1 cellular context compared by ENCODE assay signal in the genomic region with DNA sequence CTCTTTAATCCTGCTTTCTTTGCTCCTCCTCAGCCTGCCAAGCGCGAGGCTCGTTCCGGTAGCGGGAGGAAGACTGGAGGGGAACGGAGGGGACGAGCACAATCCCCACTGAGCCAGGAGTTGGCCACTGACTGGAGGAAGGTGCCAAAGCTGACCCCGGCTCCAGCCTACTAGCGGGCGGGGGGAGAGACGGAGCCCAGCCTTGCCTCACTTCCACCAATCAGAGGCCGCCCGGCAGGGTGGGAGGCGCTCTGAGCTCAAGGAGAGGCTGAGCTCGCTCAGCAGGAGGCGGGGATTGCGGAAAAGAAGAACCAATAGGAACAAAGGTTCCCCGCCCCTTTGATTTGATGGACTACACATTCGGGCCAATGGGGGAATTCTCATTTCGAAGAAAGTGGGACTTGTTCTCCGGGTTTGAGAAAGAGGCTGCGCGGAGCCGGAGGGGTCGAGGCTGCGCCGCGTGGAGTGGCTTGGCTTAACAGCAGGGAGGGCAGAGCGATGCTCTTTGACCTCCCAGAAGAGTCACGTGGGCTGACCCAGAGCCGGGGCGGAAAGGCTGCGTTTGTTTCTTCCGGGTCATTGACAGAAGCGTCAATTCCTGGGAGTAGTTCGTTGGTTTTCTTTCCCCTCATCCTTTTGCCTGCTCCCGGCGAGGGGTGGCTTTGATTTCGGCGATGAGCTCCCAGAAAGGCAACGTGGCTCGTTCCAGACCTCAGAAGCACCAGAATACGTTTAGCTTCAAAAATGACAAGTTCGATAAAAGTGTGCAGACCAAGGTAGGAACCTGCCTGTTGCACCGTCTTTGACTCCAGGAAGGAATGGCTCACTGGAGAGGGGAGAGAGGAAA.
A peak's percentile ranks its signal among the peaks of the same experiment; 100 is the strongest.
TF ChIP-seq lines count a peak whose summit lies in the region.

Gene ABHD17B, minus strand, starts transcription at position 133 of the 847 bp plus-strand sequence. CDS start 36,113 bp downstream, outside the sequence.
A gene with protein sequence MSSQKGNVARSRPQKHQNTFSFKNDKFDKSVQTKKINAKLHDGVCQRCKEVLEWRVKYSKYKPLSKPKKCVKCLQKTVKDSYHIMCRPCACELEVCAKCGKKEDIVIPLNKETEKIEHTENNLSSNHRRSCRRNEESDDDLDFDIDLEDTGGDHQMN (plus strand): TSS at position 579 of the 847 bp plus-strand sequence. CDS start 96 bp downstream, at position 675.

TF ChIP-seq in HepG2, 621 proteins besides CTCF, POLR2A, EP300 and RAD21 (continued from another document and continues in another):
- TF ChIP-seq, protein P1, sequence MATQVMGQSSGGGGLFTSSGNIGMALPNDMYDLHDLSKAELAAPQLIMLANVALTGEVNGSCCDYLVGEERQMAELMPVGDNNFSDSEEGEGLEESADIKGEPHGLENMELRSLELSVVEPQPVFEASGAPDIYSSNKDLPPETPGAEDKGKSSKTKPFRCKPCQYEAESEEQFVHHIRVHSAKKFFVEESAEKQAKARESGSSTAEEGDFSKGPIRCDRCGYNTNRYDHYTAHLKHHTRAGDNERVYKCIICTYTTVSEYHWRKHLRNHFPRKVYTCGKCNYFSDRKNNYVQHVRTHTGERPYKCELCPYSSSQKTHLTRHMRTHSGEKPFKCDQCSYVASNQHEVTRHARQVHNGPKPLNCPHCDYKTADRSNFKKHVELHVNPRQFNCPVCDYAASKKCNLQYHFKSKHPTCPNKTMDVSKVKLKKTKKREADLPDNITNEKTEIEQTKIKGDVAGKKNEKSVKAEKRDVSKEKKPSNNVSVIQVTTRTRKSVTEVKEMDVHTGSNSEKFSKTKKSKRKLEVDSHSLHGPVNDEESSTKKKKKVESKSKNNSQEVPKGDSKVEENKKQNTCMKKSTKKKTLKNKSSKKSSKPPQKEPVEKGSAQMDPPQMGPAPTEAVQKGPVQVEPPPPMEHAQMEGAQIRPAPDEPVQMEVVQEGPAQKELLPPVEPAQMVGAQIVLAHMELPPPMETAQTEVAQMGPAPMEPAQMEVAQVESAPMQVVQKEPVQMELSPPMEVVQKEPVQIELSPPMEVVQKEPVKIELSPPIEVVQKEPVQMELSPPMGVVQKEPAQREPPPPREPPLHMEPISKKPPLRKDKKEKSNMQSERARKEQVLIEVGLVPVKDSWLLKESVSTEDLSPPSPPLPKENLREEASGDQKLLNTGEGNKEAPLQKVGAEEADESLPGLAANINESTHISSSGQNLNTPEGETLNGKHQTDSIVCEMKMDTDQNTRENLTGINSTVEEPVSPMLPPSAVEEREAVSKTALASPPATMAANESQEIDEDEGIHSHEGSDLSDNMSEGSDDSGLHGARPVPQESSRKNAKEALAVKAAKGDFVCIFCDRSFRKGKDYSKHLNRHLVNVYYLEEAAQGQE (IDR thresholded peaks at IDR 0.05; ENCODE audit: borderline replicate concordance in 1 of 2, low read depth in 1 of 2, low read length in 2 of 2) = peak in 1 of 2 experiments; percentile 74; a peak in 1 of 4 replicates
- TF ChIP-seq MXD1 (CRISPR knock-in tag; IDR thresholded peaks at IDR 0.05) = 0 out of 2 replicates have a peak, but pooled peaks have one; percentile 32
- TF ChIP-seq, protein P2, sequence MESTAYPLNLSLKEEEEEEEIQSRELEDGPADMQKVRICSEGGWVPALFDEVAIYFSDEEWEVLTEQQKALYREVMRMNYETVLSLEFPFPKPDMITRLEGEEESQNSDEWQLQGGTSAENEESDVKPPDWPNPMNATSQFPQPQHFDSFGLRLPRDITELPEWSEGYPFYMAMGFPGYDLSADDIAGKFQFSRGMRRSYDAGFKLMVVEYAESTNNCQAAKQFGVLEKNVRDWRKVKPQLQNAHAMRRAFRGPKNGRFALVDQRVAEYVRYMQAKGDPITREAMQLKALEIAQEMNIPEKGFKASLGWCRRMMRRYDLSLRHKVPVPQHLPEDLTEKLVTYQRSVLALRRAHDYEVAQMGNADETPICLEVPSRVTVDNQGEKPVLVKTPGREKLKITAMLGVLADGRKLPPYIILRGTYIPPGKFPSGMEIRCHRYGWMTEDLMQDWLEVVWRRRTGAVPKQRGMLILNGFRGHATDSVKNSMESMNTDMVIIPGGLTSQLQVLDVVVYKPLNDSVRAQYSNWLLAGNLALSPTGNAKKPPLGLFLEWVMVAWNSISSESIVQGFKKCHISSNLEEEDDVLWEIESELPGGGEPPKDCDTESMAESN (CRISPR knock-in tag; conservative IDR thresholded peaks at IDR 0.05) = 0 out of 2 replicates have a peak, but pooled peaks have one; percentile 20
- TF ChIP-seq, protein P3, sequence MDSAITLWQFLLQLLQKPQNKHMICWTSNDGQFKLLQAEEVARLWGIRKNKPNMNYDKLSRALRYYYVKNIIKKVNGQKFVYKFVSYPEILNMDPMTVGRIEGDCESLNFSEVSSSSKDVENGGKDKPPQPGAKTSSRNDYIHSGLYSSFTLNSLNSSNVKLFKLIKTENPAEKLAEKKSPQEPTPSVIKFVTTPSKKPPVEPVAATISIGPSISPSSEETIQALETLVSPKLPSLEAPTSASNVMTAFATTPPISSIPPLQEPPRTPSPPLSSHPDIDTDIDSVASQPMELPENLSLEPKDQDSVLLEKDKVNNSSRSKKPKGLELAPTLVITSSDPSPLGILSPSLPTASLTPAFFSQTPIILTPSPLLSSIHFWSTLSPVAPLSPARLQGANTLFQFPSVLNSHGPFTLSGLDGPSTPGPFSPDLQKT (CRISPR knock-in tag; IDR thresholded peaks at IDR 0.05; ENCODE audit: borderline replicate concordance) = no peak
- no peak for TF ChIP-seq ZNF282 (IDR thresholded peaks at IDR 0.05; ENCODE audit: partially characterized antibody)
- peak; percentile 9; the same call in 1 of the 2 replicates for TF ChIP-seq MIER2 (CRISPR knock-in tag; IDR thresholded peaks at IDR 0.05)
- TF ChIP-seq ISL2 (CRISPR knock-in tag; IDR thresholded peaks at IDR 0.05) = peak; percentile 14; the same call in 1 of the 2 replicates
- TF ChIP-seq ELF3 (CRISPR knock-in tag; IDR thresholded peaks at IDR 0.05) = peak; percentile 59
- TF ChIP-seq ZNF891 (CRISPR knock-in tag; IDR thresholded peaks at IDR 0.05) = no peak; the same call in 1 of the 2 replicates
- TF ChIP-seq SOX6 (IDR thresholded peaks at IDR 0.05) = no peak
- TF ChIP-seq SOX6 (CRISPR knock-in tag; IDR thresholded peaks at IDR 0.05) = peak; percentile 49
- no peak for TF ChIP-seq ZFP36L2 (CRISPR knock-in tag; IDR thresholded peaks at IDR 0.05)
- no peak for TF ChIP-seq ONECUT2 (CRISPR knock-in tag; IDR thresholded peaks at IDR 0.05)
- TF ChIP-seq KLF6 (CRISPR knock-in tag; IDR thresholded peaks at IDR 0.05) = peak; percentile 64; the same call in 1 of the 2 replicates
- TF ChIP-seq MED13 (CRISPR knock-in tag; IDR thresholded peaks at IDR 0.05) = 0 out of 2 replicates have a peak, but pooled peaks have one; percentile 42
- peak; percentile 84 for TF ChIP-seq DMAP1 (CRISPR knock-in tag; IDR thresholded peaks at IDR 0.05)
- TF ChIP-seq, protein P4, sequence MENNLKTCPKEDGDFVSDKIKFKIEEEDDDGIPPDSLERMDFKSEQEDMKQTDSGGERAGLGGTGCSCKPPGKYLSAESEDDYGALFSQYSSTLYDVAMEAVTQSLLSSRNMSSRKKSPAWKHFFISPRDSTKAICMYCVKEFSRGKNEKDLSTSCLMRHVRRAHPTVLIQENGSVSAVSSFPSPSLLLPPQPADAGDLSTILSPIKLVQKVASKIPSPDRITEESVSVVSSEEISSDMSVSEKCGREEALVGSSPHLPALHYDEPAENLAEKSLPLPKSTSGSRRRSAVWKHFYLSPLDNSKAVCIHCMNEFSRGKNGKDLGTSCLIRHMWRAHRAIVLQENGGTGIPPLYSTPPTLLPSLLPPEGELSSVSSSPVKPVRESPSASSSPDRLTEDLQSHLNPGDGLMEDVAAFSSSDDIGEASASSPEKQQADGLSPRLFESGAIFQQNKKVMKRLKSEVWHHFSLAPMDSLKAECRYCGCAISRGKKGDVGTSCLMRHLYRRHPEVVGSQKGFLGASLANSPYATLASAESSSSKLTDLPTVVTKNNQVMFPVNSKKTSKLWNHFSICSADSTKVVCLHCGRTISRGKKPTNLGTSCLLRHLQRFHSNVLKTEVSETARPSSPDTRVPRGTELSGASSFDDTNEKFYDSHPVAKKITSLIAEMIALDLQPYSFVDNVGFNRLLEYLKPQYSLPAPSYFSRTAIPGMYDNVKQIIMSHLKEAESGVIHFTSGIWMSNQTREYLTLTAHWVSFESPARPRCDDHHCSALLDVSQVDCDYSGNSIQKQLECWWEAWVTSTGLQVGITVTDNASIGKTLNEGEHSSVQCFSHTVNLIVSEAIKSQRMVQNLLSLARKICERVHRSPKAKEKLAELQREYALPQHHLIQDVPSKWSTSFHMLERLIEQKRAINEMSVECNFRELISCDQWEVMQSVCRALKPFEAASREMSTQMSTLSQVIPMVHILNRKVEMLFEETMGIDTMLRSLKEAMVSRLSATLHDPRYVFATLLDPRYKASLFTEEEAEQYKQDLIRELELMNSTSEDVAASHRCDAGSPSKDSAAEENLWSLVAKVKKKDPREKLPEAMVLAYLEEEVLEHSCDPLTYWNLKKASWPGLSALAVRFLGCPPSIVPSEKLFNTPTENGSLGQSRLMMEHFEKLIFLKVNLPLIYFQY (CRISPR knock-in tag; IDR thresholded peaks at IDR 0.05; ENCODE audit: borderline replicate concordance) = peak; percentile 18; the same call in 1 of the 2 replicates
- no peak for TF ChIP-seq THAP7 (CRISPR knock-in tag; IDR thresholded peaks at IDR 0.05)
- peak; percentile 19; the same call in 1 of the 2 replicates for TF ChIP-seq ZBTB34 (CRISPR knock-in tag; IDR thresholded peaks at IDR 0.05)
- 0 out of 2 replicates have a peak, but pooled peaks have one; percentile 5 for TF ChIP-seq TOPORS (CRISPR knock-in tag; IDR thresholded peaks at IDR 0.05)
- TF ChIP-seq ZNF616 (CRISPR knock-in tag; IDR thresholded peaks at IDR 0.05; ENCODE audit: low read depth) = peak; percentile 48
- 0 out of 2 replicates have a peak, but pooled peaks have one; percentile 33 for TF ChIP-seq ZNF670 (CRISPR knock-in tag; IDR thresholded peaks at IDR 0.05; ENCODE audit: borderline replicate concordance)
- TF ChIP-seq FOXK1 (CRISPR knock-in tag; IDR thresholded peaks at IDR 0.05; ENCODE audit: borderline replicate concordance, low read depth) = 0 out of 2 replicates have a peak, but pooled peaks have one; percentile 12
- TF ChIP-seq GABPA (IDR thresholded peaks at IDR 0.05; ENCODE audit: low read depth, low read length) = peak; percentile 77
- peak; percentile 95 for TF ChIP-seq GABPA (CRISPR knock-in tag; IDR thresholded peaks at IDR 0.05; ENCODE audit: low read depth)
- TF ChIP-seq YEATS2 (CRISPR knock-in tag; IDR thresholded peaks at IDR 0.05; ENCODE audit: borderline replicate concordance) = peak; percentile 77; the same call in 1 of the 2 replicates
- TF ChIP-seq THAP8 (CRISPR knock-in tag; IDR thresholded peaks at IDR 0.05; ENCODE audit: borderline replicate concordance) = no peak
- TF ChIP-seq ZC3H13 (CRISPR knock-in tag; IDR thresholded peaks at IDR 0.05) = 0 out of 2 replicates have a peak, but pooled peaks have one; percentile 46
- 0 out of 2 replicates have a peak, but pooled peaks have one; percentile 26 for TF ChIP-seq ZNF335 (CRISPR knock-in tag; IDR thresholded peaks at IDR 0.05)
- 0 out of 2 replicates have a peak, but pooled peaks have one; percentile 22 for TF ChIP-seq ZFP37 (CRISPR knock-in tag; IDR thresholded peaks at IDR 0.05; ENCODE audit: borderline replicate concordance)
- TF ChIP-seq NRL (CRISPR knock-in tag; IDR thresholded peaks at IDR 0.05; ENCODE audit: borderline replicate concordance) = 0 out of 2 replicates have a peak, but pooled peaks have one; percentile 17
- TF ChIP-seq ZNF460 (CRISPR knock-in tag; IDR thresholded peaks at IDR 0.05; ENCODE audit: borderline replicate concordance) = no peak; the same call in 1 of the 2 replicates
- peak; percentile 13; the same call in 1 of the 2 replicates for TF ChIP-seq POGZ (CRISPR knock-in tag; IDR thresholded peaks at IDR 0.05)
- peak; percentile 68; the same call in 1 of the 2 replicates for TF ChIP-seq ZNF709 (CRISPR knock-in tag; IDR thresholded peaks at IDR 0.05)
- peak; percentile 88 for TF ChIP-seq RAD51 (IDR thresholded peaks at IDR 0.05; ENCODE audit: borderline replicate concordance)
- peak; percentile 48 for TF ChIP-seq ZKSCAN8 (CRISPR knock-in tag; IDR thresholded peaks at IDR 0.05; ENCODE audit: borderline replicate concordance)
- peak; percentile 86; the same call in 1 of the 2 replicates for TF ChIP-seq GLI4 (CRISPR knock-in tag; IDR thresholded peaks at IDR 0.05; ENCODE audit: borderline replicate concordance)
- TF ChIP-seq ZNF691 (CRISPR knock-in tag; IDR thresholded peaks at IDR 0.05; ENCODE audit: borderline replicate concordance, low read depth) = no peak
- peak; percentile 5; the same call in 1 of the 2 replicates for TF ChIP-seq SAFB2 (CRISPR knock-in tag; IDR thresholded peaks at IDR 0.05; ENCODE audit: borderline replicate concordance, low read depth)
- TF ChIP-seq ERF (CRISPR knock-in tag; IDR thresholded peaks at IDR 0.05) = peak; percentile 79
- TF ChIP-seq SP4 (CRISPR knock-in tag; IDR thresholded peaks at IDR 0.05) = peak; percentile 96
- no peak for TF ChIP-seq SMC3 (IDR thresholded peaks at IDR 0.05; ENCODE audit: low read length)
- TF ChIP-seq NFYB (CRISPR knock-in tag; IDR thresholded peaks at IDR 0.05) = peak; percentile 96
- no peak for TF ChIP-seq RXRB (CRISPR knock-in tag; IDR thresholded peaks at IDR 0.05; ENCODE audit: borderline replicate concordance)
